In the genomic region with DNA sequence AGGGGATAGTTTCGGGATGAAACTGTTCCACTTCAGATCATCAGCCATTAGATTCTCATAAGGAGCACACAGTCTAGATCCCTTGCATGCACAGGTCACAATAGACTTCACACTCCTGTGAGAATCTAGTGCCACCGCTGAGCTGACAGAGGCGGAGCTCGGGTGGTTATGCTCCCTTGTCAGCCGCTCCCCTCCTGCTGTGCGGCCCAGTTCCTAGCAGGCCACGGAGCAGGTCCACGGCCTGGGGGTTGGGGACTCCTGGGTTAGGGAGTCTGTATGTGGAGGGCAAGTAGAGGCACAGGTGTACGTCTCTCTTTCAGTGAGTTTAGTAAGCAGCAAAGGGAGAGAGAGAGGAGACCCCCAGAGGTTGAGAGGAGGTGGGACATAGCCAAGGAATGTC, we compare ENCODE assay signal across 17 cellular contexts. TPM values are rescaled to one million over a fixed set of nuclear protein-coding genes. Genes with fewer than 3 reads are reported as not detected.
DNase-seq lines count a peak whose midpoint lies in the region; ATAC-seq, FAIRE-seq and TF ChIP-seq lines count a peak whose summit lies in the region.
"Had no signal": no experiment of that assay in that cellular context is flagged by ENCODE, and none has a peak within 500 bp of the region (broad histone marks: within the 10 kb centered on the region; RNA-seq: fewer than 3 reads in every experiment).

No MANE protein-coding gene starts in this region.

- no peak overlapping the region for H3K4me2 ChIP-seq in K562 (ENCODE audit: insufficient read depth, low read length)
- no peak overlapping the region for H3K4me2 ChIP-seq in osteoblast (ENCODE audit: insufficient read depth, low read length)
- H3K4me2 ChIP-seq: BLaER1 had no signal

- H2AFZ ChIP-seq in K562 (ENCODE audit: low read depth, low read length), result no peak overlapping the region
- no peak overlapping the region for H2AFZ ChIP-seq in osteoblast (ENCODE audit: low read length)

- CTCF ChIA-PET in K562 (lab: Yijun Ruan, JAX; ENCODE audit: low intra/inter-chr PET ratio), result no interaction called here

- no peak for TF ChIP-seq RAD21 in K562 (CRISPR knock-in tag; conservative IDR thresholded peaks at IDR 0.05 in 1 of 2, IDR thresholded peaks at IDR 0.05 in 1 of 2)

- H3K27me3 ChIP-seq in K562 (ENCODE audit: control insufficient read depth in 2 of 2, insufficient read depth in 2 of 2, low read length in 2 of 2), result peaks cover 29 to 47% of the 10 kb centered on the region in 2 experiments; a peak in 3 of 5 replicates
- no peaks in the 10 kb centered on the region for H3K27me3 ChIP-seq in osteoblast (ENCODE audit: insufficient read depth, low read length)
- H3K27me3 ChIP-seq: BLaER1 had no signal

- BruUV-seq in K562 (replicated peaks; lab: Mats Ljungman, UMichigan), result no TSS peak

- no peaks in the 10 kb centered on the region; a peak in 1 of 5 replicates for H3K4me1 ChIP-seq in K562 (replicated peaks in 1 of 2; ENCODE audit: control insufficient read depth in 2 of 2, insufficient read depth in 2 of 2, low read length in 2 of 2)
- peaks cover 3% of the 10 kb centered on the region for H3K4me1 ChIP-seq in osteoblast (ENCODE audit: insufficient read depth, low read length)

- in situ Hi-C loops in K562 (cut with MboI), result no loop called here

- 4% methylated on average over 9 of the region's 9 CpGs for WGBS in K562 (ENCODE audit: insufficient coverage, low coverage, missing lambda C conversion rate)

- no peak overlapping the region for H3K4me3 ChIP-seq in K562
- H3K4me3 ChIP-seq in osteoblast (ENCODE audit: insufficient read depth, low read length), result no peak overlapping the region
- H3K4me3 ChIP-seq: BLaER1 had no signal

- POLR2A ChIA-PET in K562 (lab: Yijun Ruan, JAX), result interaction anchor here (1.5 kb wide), 1 partner anchor 11 kb away, joined by 6 read pairs; no protein-coding TSS in a partner anchor

- H3K9me3 ChIP-seq in K562 (replicated peaks; ENCODE audit: control insufficient read depth, insufficient read depth, low read depth, low read length) (no peaks in the 10 kb centered on the region; the same call in 1 of the 2 replicates), osteoblast (ENCODE audit: low read depth, low read length) (peaks cover 2% of the 10 kb centered on the region)

- TF ChIP-seq POLR2A in K562 (conservative IDR thresholded peaks at IDR 0.05), result no peak

- DNase-seq in activated effector memory CD4-positive, alpha-beta T cell treated with anti-CD3 and anti-CD28 coated beads, Interleukin-2, amount 50 U/mL, for 16 hours, result peak; percentile 38
- no peak for DNase-seq in activated effector memory CD4-positive, alpha-beta T cell treated with Interleukin-2 at 50 U/mL for 16 hours
- DNase-seq in K562 (ENCODE audit: extremely low read depth in 1 of 4, low spot score in 3 of 4) (no peak), osteoblast (ENCODE audit: insufficient read length, low spot score, missing footprints) (peak; percentile 30), NCI-H2107 (lab: John Stamatoyannopoulos, UW) (no peak), NCI-H2171 treated with DMSO at 0.1 percent for 48 hours (lab: John Stamatoyannopoulos, UW) (no peak)
- DNase-seq: 8988T; CD4-positive, alpha-beta memory T cell; DMS79 treated with DMSO at 0.1 percent for 48 hours; GOT3; H7 had no signal

- H3K79me2 ChIP-seq in K562 (ENCODE audit: control insufficient read depth, insufficient read depth, low read length) (no peaks in the 10 kb centered on the region), osteoblast (ENCODE audit: insufficient read depth, low read length) (no peaks in the 10 kb centered on the region)

- TF ChIP-seq CTCF in K562 (IDR thresholded peaks at IDR 0.05 in 2 of 3, conservative IDR thresholded peaks at IDR 0.05 in 1 of 3; ENCODE audit: insufficient read depth in 2 of 3, low read depth in 1 of 3, low read length in 3 of 3), result no peak
- no peak for TF ChIP-seq CTCF in osteoblast (IDR thresholded peaks at IDR 0.05; ENCODE audit: extremely low read depth, low read depth, low read length)

- ATAC-seq in K562 (peak; percentile 37; the same call in 2 of the 3 replicates), HG02763 (IDR thresholded peaks at IDR 0.05; ENCODE audit: unreplicated experiment) (no peak)
- ATAC-seq: HCT116 had no signal

- H3K27ac ChIP-seq in K562 (ENCODE audit: extremely low read depth, low read depth, low read length) (no peak overlapping the region), osteoblast (ENCODE audit: low read depth, low read length) (no peak overlapping the region)

- intact Hi-C loops in K562 (cut with micrococcal nuclease), result no loop called here

- H4K20me1 ChIP-seq in K562 (replicated peaks; ENCODE audit: control insufficient read depth, insufficient read depth, low read length), result no peaks in the 10 kb centered on the region
- no peaks in the 10 kb centered on the region for H4K20me1 ChIP-seq in osteoblast (ENCODE audit: insufficient read depth, low read length)
- H4K20me1 ChIP-seq: BLaER1 had no signal

- H3K9me1 ChIP-seq in K562 (ENCODE audit: control insufficient read depth, insufficient read depth, low read length), result no peaks in the 10 kb centered on the region

- no peak for TF ChIP-seq EP300 in K562 (IDR thresholded peaks at IDR 0.05; ENCODE audit: low read length)

- H3K36me3 ChIP-seq in K562 (ENCODE audit: control insufficient read depth, insufficient read depth, low read length) (no peaks in the 10 kb centered on the region), osteoblast (ENCODE audit: insufficient read depth, low read length) (no peaks in the 10 kb centered on the region)
- H3K36me3 ChIP-seq: BLaER1 had no signal

- no peak for FAIRE-seq in K562 (lab: Jason Lieb, UNC)
- FAIRE-seq: GM12891 had no signal

- no peak overlapping the region for H3K9ac ChIP-seq in K562 (ENCODE audit: insufficient read depth in 1 of 2, low read depth in 2 of 2, low read length in 2 of 2)
- H3K9ac ChIP-seq: BLaER1 had no signal

TF ChIP-seq in K562, 482 proteins besides CTCF, POLR2A, EP300 and RAD21 (continues in another document):
- TF ChIP-seq JUNB (CRISPR knock-in tag; conservative IDR thresholded peaks at IDR 0.05), result no peak
- TF ChIP-seq SPI1 (IDR thresholded peaks at IDR 0.05; ENCODE audit: borderline replicate concordance, low read depth, low read length), result no peak
- TF ChIP-seq, protein P1, sequence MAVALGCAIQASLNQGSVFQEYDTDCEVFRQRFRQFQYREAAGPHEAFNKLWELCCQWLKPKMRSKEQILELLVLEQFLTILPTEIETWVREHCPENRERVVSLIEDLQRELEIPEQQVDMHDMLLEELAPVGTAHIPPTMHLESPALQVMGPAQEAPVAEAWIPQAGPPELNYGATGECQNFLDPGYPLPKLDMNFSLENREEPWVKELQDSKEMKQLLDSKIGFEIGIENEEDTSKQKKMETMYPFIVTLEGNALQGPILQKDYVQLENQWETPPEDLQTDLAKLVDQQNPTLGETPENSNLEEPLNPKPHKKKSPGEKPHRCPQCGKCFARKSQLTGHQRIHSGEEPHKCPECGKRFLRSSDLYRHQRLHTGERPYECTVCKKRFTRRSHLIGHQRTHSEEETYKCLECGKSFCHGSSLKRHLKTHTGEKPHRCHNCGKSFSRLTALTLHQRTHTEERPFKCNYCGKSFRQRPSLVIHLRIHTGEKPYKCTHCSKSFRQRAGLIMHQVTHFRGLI (CRISPR knock-in tag; IDR thresholded peaks at IDR 0.05), result no peak
- TF ChIP-seq, protein P2, sequence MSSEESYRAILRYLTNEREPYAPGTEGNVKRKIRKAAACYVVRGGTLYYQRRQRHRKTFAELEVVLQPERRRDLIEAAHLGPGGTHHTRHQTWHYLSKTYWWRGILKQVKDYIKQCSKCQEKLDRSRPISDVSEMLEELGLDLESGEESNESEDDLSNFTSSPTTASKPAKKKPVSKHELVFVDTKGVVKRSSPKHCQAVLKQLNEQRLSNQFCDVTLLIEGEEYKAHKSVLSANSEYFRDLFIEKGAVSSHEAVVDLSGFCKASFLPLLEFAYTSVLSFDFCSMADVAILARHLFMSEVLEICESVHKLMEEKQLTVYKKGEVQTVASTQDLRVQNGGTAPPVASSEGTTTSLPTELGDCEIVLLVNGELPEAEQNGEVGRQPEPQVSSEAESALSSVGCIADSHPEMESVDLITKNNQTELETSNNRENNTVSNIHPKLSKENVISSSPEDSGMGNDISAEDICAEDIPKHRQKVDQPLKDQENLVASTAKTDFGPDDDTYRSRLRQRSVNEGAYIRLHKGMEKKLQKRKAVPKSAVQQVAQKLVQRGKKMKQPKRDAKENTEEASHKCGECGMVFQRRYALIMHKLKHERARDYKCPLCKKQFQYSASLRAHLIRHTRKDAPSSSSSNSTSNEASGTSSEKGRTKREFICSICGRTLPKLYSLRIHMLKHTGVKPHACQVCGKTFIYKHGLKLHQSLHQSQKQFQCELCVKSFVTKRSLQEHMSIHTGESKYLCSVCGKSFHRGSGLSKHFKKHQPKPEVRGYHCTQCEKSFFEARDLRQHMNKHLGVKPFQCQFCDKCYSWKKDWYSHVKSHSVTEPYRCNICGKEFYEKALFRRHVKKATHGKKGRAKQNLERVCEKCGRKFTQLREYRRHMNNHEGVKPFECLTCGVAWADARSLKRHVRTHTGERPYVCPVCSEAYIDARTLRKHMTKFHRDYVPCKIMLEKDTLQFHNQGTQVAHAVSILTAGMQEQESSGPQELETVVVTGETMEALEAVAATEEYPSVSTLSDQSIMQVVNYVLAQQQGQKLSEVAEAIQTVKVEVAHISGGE (CRISPR knock-in tag; IDR thresholded peaks at IDR 0.05), result no peak
- TF ChIP-seq ZNF507 (tag; conservative IDR thresholded peaks at IDR 0.05), result no peak
- TF ChIP-seq DACH1 (IDR thresholded peaks at IDR 0.05; ENCODE audit: partially characterized antibody), result no peak
- no peak for TF ChIP-seq KLF13 (tag; IDR thresholded peaks at IDR 0.05; ENCODE audit: borderline replicate concordance, low read depth)
- no peak for TF ChIP-seq ZNF77 (CRISPR knock-in tag; IDR thresholded peaks at IDR 0.05)
- no peak for TF ChIP-seq ZEB2 (IDR thresholded peaks at IDR 0.05)

RNA-seq across cellular contexts. Expression of a gene that starts 30.5 kb away (rescaled TPM):
- not detected in 2 replicates for total RNA-seq in K562 (2011; cell fraction: chromatin; rRNA removed; ENCODE audit: low replicate concordance)
- total RNA-seq in K562 (2011; cell fraction: nucleolus; rRNA removed), result not detected in 2 replicates
- not detected in 2 replicates for total RNA-seq in K562 (2011; cell fraction: nucleoplasm; rRNA removed)
- total RNA-seq in K562 (2014; rRNA removed), result not detected in 2 replicates
- not detected in 2 replicates for total RNA-seq in K562 (2014; rRNA removed; fragmentation: Illumina TruSeq; extraction: Trizol)
- total RNA-seq in K562 (2015; rRNA removed; fragmentation: Illumina TruSeq; extraction: Trizol), result not detected in 2 replicates
- total RNA-seq in K562 (2021), result not detected in 2 replicates
- polyA plus RNA-seq in K562 (2011; rRNA removed), result not detected in 2 replicates
- not detected in 2 replicates for polyA plus RNA-seq in K562 (2011; cell fraction: cytosol; rRNA removed)
- polyA plus RNA-seq in K562 (2011; cell fraction: nucleus; rRNA removed), result not detected in 2 replicates
- not detected in 2 replicates for polyA plus RNA-seq in K562 (2012)
- polyA plus RNA-seq in K562 (2014; fragmentation: Illumina TruSeq; extraction: Trizol), result not detected in 2 replicates
- polyA plus RNA-seq in K562 (2014; fragmentation: Nextera tagmentation; extraction: Ambion mirVana), result not detected
- polyA plus RNA-seq in K562 (2014; rRNA removed), result not detected in 2 replicates
- not detected in 2 replicates for polyA minus RNA-seq in K562 (2011; rRNA and poly(A)+ RNA removed)
- polyA minus RNA-seq in K562 (2011; cell fraction: cytosol; rRNA and poly(A)+ RNA removed), result not detected in 2 replicates
- not detected in 2 replicates for polyA minus RNA-seq in K562 (2011; cell fraction: nucleus; rRNA and poly(A)+ RNA removed)
- 0.72 and 5.3 TPM in 2 replicates for total RNA-seq in osteoblast
- total RNA-seq: CD4-positive, alpha-beta memory T cell; G401 had no signal
- polyA plus RNA-seq: CD14-positive monocyte; CD4-positive, alpha-beta memory T cell had no signal

Comparison
In these comparisons a context has a peak if more than half of its experiments do, and no peak if none do; other contexts are left out.
1. DNase-seq: peak in activated effector memory CD4-positive, alpha-beta T cell treated with anti-CD3 and anti-CD28 coated beads, Interleukin-2, amount 50 U/mL, for 16 hours (single experiment) and osteoblast (single experiment); none in activated effector memory CD4-positive, alpha-beta T cell treated with Interleukin-2 at 50 U/mL for 16 hours (single experiment), K562 (0 of 4), NCI-H2107 (single experiment) and NCI-H2171 treated with DMSO at 0.1 percent for 48 hours (single experiment).